26 cellular contexts compared by ENCODE assay signal in genomic region chr4:29596228-29596627, GRCh38.
"Had no signal": no experiment of that assay in that cellular context is flagged by ENCODE, and none has a peak within 500 bp of the region (broad histone marks: within the 10 kb centered on the region; RNA-seq: fewer than 3 reads in every experiment).

No MANE protein-coding gene starts in this region.

- H3K27ac ChIP-seq: stomach, suprapubic skin, testis, thoracic aorta, thyroid gland, tibial artery, tibial nerve, transverse colon, upper lobe of left lung, upper lobe of right lung, uterus, vagina had no signal

- H3K4me1 ChIP-seq: stomach, suprapubic skin, testis, thyroid gland, tibial artery, tibial nerve, transverse colon, upper lobe of left lung, upper lobe of right lung, uterus, vagina had no signal

- H3K36me3 ChIP-seq: stomach, suprapubic skin, thoracic aorta, thyroid gland, tibial artery, tibial nerve, transverse colon, upper lobe of left lung, upper lobe of right lung, uterus, vagina had no signal

- H3K27me3 ChIP-seq: stomach, suprapubic skin, testis, thyroid gland, tibial artery, tibial nerve, transverse colon, upper lobe of left lung, upper lobe of right lung, uterus, vagina had no signal

- H3K9me3 ChIP-seq: testis, thoracic aorta, thyroid gland, tibial nerve, transverse colon, upper lobe of left lung, upper lobe of right lung, uterus, vagina had no signal

- H3K4me3 ChIP-seq: stomach, suprapubic skin, testis, thoracic aorta, thyroid gland, tibial artery, tibial nerve, transverse colon, upper lobe of left lung, upper lobe of right lung, uterus, vagina had no signal

- DNase-seq: stimulated activated CD4-positive, alpha-beta T cell treated with anti-CD3 and anti-CD28 coated beads, Interleukin-2, amount 100 ng/mL, for 48 hours; stimulated activated CD4-positive, alpha-beta T cell treated with anti-CD3 and anti-CD28 coated beads, Interleukin-4, amount 100 ng/mL, for 1 hour; stimulated activated CD4-positive, alpha-beta T cell treated with anti-CD3 and anti-CD28 coated beads, Interleukin-4, amount 100 ng/mL, for 24 hours; stimulated activated CD4-positive, alpha-beta T cell treated with anti-CD3 and anti-CD28 coated beads, Interleukin-4, amount 100 ng/mL, for 4 hours; stimulated activated CD8-positive, alpha-beta memory T cell treated with anti-CD3 and anti-CD28 coated beads, Interleukin-4, amount 100 ng/mL, for 48 hours; stimulated activated naive B cell treated with anti-CD40 and anti-IgM and Interleukin-4, amounts not matched to agents 10 μg/mL and 1 μg/mL and 100 μg/mL, for 72 hours; stimulated activated naive CD4-positive, alpha-beta T cell; stimulated activated naive CD4-positive, alpha-beta T cell treated with Interleukin-2 at 50 U/mL for 16 hours; stimulated activated naive CD8-positive, alpha-beta T cell treated with anti-CD3 and anti-CD28 coated beads, Interleukin-15, amount 100 ng/mL, for 72 hours; stimulated activated naive CD8-positive, alpha-beta T cell treated with anti-CD3 and anti-CD28 coated beads, Interleukin-15, Interleukin-2, amounts not matched to agents 100 U/mL and 50 U/mL, for 24 hours; stomach; substantia nigra; testis; thyroid gland; tibial artery; transverse colon; trophoblast cell; upper lobe of left lung; upper lobe of right lung; uterus had no signal

- ATAC-seq: stimulated activated effector memory CD8-positive, alpha-beta T cell treated with anti-CD3 and anti-CD28 coated beads, Interleukin-12 subunit alpha, Interleukin-12 subunit beta, amount 100 ng/mL, for 72 hours; stimulated activated memory B cell treated with anti-CD40 and anti-IgM and Interleukin-4, amounts not matched to agents 10 μg/mL and 1 μg/mL and 100 μg/mL, for 72 hours; stimulated activated naive B cell treated with anti-CD40 and anti-IgM and Interleukin-4, amounts not matched to agents 10 μg/mL and 1 μg/mL and 100 μg/mL, for 72 hours; stimulated activated naive CD8-positive, alpha-beta T cell treated with anti-CD3 and anti-CD28 coated beads, Interleukin-15, amount 100 ng/mL, for 72 hours; stimulated activated naive CD8-positive, alpha-beta T cell treated with anti-CD3 and anti-CD28 coated beads, Interleukin-15, Interleukin-2, amounts not matched to agents 100 U/mL and 50 U/mL, for 24 hours; upper lobe of right lung had no signal
